Comparison of ENCODE assay signal across 1 cellular context in the genomic region with DNA sequence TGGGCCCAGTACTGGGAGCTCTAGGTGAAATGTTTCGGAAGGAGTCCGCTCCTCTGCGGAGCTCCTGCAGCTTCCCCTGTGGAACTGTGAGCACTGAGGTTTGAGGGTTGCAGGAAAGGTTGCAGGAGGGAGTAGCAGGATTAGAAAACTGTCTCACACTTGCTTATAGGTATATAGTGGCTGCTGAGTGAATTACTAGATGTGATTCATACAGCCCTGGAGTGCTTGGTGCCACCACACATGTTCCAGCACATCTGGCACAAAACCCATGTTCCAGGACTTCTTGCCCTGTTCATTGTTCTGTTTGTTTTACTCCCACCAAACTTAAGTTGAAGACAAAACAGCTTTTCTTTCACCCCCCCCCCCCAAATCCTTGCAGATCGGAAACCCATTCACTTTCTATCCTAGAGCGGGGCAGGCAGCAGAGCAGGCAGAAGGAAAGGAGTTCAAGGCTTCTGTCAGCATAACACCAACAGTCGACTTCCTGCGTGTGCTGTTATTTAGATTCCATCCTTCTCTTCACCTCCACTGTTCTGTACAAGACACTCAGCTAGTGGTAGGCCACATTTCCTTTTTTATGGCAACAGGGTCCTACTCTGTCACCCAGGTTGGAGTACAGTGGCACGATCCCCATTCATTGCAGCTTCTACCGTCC.
TF ChIP-seq lines count a peak whose summit lies in the region.

No MANE protein-coding gene starts in this region.

TF ChIP-seq in K562, 482 proteins besides CTCF, POLR2A, EP300 and RAD21 (continues in another document):
- TF ChIP-seq MYC (IDR thresholded peaks at IDR 0.05; ENCODE audit: low read depth, low read length) (no peak), MYC (CRISPR knock-in tag; IDR thresholded peaks at IDR 0.05; ENCODE audit: borderline replicate concordance, low read depth) (no peak; the same call in 1 of the 2 replicates), SLC30A9 (CRISPR knock-in tag; IDR thresholded peaks at IDR 0.05) (no peak), CBFA2T3 (IDR thresholded peaks at IDR 0.05) (no peak), ARNT (IDR thresholded peaks at IDR 0.05) (0 out of 4 replicates have a peak, but pooled peaks of 1 of the 2 experiments have one; percentile 11), SMARCA5 (IDR thresholded peaks at IDR 0.05) (no peak), TCFL5 (CRISPR knock-in tag; conservative IDR thresholded peaks at IDR 0.05) (no peak), ZNF586 (CRISPR knock-in tag; conservative IDR thresholded peaks at IDR 0.05) (no peak), ZNF253 (CRISPR knock-in tag; conservative IDR thresholded peaks at IDR 0.05) (no peak), RUNX1 (IDR thresholded peaks at IDR 0.05; ENCODE audit: low read depth) (no peak), PTRF (tag; IDR thresholded peaks at IDR 0.05) (no peak), GATAD2A (IDR thresholded peaks at IDR 0.05) (no peak), JUN (IDR thresholded peaks at IDR 0.05; ENCODE audit: borderline replicate concordance, low read depth, low read length) (no peak), JUN (CRISPR knock-in tag; IDR thresholded peaks at IDR 0.05; ENCODE audit: borderline replicate concordance) (peak; percentile 42; the same call in 1 of the 2 replicates), ZNF165 (CRISPR knock-in tag; IDR thresholded peaks at IDR 0.05; ENCODE audit: borderline replicate concordance) (no peak), ATF1 (CRISPR knock-in tag; IDR thresholded peaks at IDR 0.05) (no peak), ATF1 (tag; IDR thresholded peaks at IDR 0.05) (no peak), ZEB2 (IDR thresholded peaks at IDR 0.05) (no peak), TCF7 (IDR thresholded peaks at IDR 0.05; ENCODE audit: borderline replicate concordance) (no peak), ZNF77 (CRISPR knock-in tag; IDR thresholded peaks at IDR 0.05) (no peak), HDAC2 (IDR thresholded peaks at IDR 0.05) (0 out of 2 replicates have a peak, but pooled peaks have one; percentile 1), MED1 (CRISPR knock-in tag; IDR thresholded peaks at IDR 0.05; ENCODE audit: borderline replicate concordance) (no peak), ZC3H4 (CRISPR knock-in tag; IDR thresholded peaks at IDR 0.05; ENCODE audit: borderline replicate concordance) (no peak), RBM39 (optimal IDR thresholded peaks at IDR 0.05; ENCODE audit: low read depth, low read length) (no peak), C11orf30 (IDR thresholded peaks at IDR 0.05; ENCODE audit: low read depth) (no peak), ZNF197 (CRISPR knock-in tag; IDR thresholded peaks at IDR 0.05; ENCODE audit: low read depth) (no peak), FOXK1 (CRISPR knock-in tag; IDR thresholded peaks at IDR 0.05; ENCODE audit: borderline replicate concordance) (0 out of 2 replicates have a peak, but pooled peaks have one; percentile 10)
- TF ChIP-seq, protein P1, sequence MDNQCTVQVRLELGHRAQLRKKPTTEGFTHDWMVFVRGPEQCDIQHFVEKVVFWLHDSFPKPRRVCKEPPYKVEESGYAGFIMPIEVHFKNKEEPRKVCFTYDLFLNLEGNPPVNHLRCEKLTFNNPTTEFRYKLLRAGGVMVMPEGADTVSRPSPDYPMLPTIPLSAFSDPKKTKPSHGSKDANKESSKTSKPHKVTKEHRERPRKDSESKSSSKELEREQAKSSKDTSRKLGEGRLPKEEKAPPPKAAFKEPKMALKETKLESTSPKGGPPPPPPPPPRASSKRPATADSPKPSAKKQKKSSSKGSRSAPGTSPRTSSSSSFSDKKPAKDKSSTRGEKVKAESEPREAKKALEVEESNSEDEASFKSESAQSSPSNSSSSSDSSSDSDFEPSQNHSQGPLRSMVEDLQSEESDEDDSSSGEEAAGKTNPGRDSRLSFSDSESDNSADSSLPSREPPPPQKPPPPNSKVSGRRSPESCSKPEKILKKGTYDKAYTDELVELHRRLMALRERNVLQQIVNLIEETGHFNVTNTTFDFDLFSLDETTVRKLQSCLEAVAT (IDR thresholded peaks at IDR 0.05), result no peak
- TF ChIP-seq, protein P2, sequence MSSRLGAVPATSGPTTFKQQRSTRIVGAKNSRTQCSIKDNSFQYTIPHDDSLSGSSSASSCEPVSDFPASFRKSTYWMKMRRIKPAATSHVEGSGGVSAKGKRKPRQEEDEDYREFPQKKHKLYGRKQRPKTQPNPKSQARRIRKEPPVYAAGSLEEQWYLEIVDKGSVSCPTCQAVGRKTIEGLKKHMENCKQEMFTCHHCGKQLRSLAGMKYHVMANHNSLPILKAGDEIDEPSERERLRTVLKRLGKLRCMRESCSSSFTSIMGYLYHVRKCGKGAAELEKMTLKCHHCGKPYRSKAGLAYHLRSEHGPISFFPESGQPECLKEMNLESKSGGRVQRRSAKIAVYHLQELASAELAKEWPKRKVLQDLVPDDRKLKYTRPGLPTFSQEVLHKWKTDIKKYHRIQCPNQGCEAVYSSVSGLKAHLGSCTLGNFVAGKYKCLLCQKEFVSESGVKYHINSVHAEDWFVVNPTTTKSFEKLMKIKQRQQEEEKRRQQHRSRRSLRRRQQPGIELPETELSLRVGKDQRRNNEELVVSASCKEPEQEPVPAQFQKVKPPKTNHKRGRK (tag; IDR thresholded peaks at IDR 0.05), result no peak
- TF ChIP-seq, protein P3, sequence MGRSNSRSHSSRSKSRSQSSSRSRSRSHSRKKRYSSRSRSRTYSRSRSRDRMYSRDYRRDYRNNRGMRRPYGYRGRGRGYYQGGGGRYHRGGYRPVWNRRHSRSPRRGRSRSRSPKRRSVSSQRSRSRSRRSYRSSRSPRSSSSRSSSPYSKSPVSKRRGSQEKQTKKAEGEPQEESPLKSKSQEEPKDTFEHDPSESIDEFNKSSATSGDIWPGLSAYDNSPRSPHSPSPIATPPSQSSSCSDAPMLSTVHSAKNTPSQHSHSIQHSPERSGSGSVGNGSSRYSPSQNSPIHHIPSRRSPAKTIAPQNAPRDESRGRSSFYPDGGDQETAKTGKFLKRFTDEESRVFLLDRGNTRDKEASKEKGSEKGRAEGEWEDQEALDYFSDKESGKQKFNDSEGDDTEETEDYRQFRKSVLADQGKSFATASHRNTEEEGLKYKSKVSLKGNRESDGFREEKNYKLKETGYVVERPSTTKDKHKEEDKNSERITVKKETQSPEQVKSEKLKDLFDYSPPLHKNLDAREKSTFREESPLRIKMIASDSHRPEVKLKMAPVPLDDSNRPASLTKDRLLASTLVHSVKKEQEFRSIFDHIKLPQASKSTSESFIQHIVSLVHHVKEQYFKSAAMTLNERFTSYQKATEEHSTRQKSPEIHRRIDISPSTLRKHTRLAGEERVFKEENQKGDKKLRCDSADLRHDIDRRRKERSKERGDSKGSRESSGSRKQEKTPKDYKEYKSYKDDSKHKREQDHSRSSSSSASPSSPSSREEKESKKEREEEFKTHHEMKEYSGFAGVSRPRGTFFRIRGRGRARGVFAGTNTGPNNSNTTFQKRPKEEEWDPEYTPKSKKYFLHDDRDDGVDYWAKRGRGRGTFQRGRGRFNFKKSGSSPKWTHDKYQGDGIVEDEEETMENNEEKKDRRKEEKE (IDR thresholded peaks at IDR 0.05; ENCODE audit: borderline replicate concordance in 1 of 2, control insufficient read depth in 1 of 2, low read depth in 2 of 2, low read length in 1 of 2), result no peak
- TF ChIP-seq, protein P4, sequence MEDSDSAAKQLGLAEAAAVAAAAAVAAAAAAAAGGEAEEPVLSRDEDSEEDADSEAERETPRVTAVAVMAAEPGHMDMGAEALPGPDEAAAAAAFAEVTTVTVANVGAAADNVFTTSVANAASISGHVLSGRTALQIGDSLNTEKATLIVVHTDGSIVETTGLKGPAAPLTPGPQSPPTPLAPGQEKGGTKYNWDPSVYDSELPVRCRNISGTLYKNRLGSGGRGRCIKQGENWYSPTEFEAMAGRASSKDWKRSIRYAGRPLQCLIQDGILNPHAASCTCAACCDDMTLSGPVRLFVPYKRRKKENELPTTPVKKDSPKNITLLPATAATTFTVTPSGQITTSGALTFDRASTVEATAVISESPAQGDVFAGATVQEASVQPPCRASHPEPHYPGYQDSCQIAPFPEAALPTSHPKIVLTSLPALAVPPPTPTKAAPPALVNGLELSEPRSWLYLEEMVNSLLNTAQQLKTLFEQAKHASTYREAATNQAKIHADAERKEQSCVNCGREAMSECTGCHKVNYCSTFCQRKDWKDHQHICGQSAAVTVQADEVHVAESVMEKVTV (CRISPR knock-in tag; IDR thresholded peaks at IDR 0.05), result 0 out of 2 replicates have a peak, but pooled peaks have one; percentile 3
- TF ChIP-seq, protein P5, sequence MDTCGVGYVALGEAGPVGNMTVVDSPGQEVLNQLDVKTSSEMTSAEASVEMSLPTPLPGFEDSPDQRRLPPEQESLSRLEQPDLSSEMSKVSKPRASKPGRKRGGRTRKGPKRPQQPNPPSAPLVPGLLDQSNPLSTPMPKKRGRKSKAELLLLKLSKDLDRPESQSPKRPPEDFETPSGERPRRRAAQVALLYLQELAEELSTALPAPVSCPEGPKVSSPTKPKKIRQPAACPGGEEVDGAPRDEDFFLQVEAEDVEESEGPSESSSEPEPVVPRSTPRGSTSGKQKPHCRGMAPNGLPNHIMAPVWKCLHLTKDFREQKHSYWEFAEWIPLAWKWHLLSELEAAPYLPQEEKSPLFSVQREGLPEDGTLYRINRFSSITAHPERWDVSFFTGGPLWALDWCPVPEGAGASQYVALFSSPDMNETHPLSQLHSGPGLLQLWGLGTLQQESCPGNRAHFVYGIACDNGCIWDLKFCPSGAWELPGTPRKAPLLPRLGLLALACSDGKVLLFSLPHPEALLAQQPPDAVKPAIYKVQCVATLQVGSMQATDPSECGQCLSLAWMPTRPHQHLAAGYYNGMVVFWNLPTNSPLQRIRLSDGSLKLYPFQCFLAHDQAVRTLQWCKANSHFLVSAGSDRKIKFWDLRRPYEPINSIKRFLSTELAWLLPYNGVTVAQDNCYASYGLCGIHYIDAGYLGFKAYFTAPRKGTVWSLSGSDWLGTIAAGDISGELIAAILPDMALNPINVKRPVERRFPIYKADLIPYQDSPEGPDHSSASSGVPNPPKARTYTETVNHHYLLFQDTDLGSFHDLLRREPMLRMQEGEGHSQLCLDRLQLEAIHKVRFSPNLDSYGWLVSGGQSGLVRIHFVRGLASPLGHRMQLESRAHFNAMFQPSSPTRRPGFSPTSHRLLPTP (IDR thresholded peaks at IDR 0.05; ENCODE audit: borderline replicate concordance, extremely low read depth, insufficient read length), result no peak
- TF ChIP-seq, protein P6, sequence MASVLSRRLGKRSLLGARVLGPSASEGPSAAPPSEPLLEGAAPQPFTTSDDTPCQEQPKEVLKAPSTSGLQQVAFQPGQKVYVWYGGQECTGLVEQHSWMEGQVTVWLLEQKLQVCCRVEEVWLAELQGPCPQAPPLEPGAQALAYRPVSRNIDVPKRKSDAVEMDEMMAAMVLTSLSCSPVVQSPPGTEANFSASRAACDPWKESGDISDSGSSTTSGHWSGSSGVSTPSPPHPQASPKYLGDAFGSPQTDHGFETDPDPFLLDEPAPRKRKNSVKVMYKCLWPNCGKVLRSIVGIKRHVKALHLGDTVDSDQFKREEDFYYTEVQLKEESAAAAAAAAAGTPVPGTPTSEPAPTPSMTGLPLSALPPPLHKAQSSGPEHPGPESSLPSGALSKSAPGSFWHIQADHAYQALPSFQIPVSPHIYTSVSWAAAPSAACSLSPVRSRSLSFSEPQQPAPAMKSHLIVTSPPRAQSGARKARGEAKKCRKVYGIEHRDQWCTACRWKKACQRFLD (CRISPR knock-in tag; IDR thresholded peaks at IDR 0.05), result 0 out of 2 replicates have a peak, but pooled peaks have one; percentile 15
- TF ChIP-seq, protein P7, sequence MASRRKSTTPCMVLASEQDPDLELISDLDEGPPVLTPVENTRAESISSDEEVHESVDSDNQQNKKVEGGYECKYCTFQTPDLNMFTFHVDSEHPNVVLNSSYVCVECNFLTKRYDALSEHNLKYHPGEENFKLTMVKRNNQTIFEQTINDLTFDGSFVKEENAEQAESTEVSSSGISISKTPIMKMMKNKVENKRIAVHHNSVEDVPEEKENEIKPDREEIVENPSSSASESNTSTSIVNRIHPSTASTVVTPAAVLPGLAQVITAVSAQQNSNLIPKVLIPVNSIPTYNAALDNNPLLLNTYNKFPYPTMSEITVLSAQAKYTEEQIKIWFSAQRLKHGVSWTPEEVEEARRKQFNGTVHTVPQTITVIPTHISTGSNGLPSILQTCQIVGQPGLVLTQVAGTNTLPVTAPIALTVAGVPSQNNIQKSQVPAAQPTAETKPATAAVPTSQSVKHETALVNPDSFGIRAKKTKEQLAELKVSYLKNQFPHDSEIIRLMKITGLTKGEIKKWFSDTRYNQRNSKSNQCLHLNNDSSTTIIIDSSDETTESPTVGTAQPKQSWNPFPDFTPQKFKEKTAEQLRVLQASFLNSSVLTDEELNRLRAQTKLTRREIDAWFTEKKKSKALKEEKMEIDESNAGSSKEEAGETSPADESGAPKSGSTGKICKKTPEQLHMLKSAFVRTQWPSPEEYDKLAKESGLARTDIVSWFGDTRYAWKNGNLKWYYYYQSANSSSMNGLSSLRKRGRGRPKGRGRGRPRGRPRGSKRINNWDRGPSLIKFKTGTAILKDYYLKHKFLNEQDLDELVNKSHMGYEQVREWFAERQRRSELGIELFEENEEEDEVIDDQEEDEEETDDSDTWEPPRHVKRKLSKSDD (conservative IDR thresholded peaks at IDR 0.05; ENCODE audit: low read length), result no peak
- TF ChIP-seq, protein P8, sequence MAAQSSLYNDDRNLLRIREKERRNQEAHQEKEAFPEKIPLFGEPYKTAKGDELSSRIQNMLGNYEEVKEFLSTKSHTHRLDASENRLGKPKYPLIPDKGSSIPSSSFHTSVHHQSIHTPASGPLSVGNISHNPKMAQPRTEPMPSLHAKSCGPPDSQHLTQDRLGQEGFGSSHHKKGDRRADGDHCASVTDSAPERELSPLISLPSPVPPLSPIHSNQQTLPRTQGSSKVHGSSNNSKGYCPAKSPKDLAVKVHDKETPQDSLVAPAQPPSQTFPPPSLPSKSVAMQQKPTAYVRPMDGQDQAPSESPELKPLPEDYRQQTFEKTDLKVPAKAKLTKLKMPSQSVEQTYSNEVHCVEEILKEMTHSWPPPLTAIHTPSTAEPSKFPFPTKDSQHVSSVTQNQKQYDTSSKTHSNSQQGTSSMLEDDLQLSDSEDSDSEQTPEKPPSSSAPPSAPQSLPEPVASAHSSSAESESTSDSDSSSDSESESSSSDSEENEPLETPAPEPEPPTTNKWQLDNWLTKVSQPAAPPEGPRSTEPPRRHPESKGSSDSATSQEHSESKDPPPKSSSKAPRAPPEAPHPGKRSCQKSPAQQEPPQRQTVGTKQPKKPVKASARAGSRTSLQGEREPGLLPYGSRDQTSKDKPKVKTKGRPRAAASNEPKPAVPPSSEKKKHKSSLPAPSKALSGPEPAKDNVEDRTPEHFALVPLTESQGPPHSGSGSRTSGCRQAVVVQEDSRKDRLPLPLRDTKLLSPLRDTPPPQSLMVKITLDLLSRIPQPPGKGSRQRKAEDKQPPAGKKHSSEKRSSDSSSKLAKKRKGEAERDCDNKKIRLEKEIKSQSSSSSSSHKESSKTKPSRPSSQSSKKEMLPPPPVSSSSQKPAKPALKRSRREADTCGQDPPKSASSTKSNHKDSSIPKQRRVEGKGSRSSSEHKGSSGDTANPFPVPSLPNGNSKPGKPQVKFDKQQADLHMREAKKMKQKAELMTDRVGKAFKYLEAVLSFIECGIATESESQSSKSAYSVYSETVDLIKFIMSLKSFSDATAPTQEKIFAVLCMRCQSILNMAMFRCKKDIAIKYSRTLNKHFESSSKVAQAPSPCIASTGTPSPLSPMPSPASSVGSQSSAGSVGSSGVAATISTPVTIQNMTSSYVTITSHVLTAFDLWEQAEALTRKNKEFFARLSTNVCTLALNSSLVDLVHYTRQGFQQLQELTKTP (IDR thresholded peaks at IDR 0.05; ENCODE audit: low read depth in 1 of 2, partially characterized antibody in 2 of 2), result peak in 1 of 2 experiments; percentile 19
